Comparison of ENCODE assay signal across 8 cellular contexts in genomic region chr9:127154390-127155191, GRCh38. TPM values are rescaled to one million over a fixed set of nuclear protein-coding genes. Genes with fewer than 3 reads are reported as not detected.
DNase-seq lines count a peak whose midpoint lies in the region; ATAC-seq and TF ChIP-seq lines count a peak whose summit lies in the region.

No MANE protein-coding gene starts in this region.

- no peak for TF ChIP-seq EP300 in stomach (IDR thresholded peaks at IDR 0.05)
- no peak for TF ChIP-seq EP300 in SK-N-SH (IDR thresholded peaks at IDR 0.05; ENCODE audit: borderline replicate concordance in 1 of 2, low read depth in 1 of 2, low read length in 1 of 2)

- H3K9ac ChIP-seq in SK-N-SH: no peak overlapping the region
- no peak overlapping the region for H3K9ac ChIP-seq in PC-3 (ENCODE audit: low read length)

- POLR2A ChIA-PET in MCF 10A (lab: Yijun Ruan, JAX) (no interaction called here), SK-N-SH (lab: Yijun Ruan, JAX) (no interaction called here), PC-3 (lab: Charles Lee; ENCODE audit: unreplicated experiment) (no interaction called here)

- no peaks in the 10 kb centered on the region for H3K4me1 ChIP-seq in breast epithelium
- H3K4me1 ChIP-seq in Peyer's patch: peaks cover 0 to 25% (median 7%) of the 10 kb centered on the region in 4 donors
- no peaks in the 10 kb centered on the region for H3K4me1 ChIP-seq in cardiac muscle cell (ENCODE audit: low read depth)
- peaks cover 0 to 28% (median 14%) of the 10 kb centered on the region in 4 donors for H3K4me1 ChIP-seq in stomach
- peaks cover 7 to 9% of the 10 kb centered on the region in 2 experiments; a peak in 3 of 4 replicates for H3K4me1 ChIP-seq in SK-N-SH (ENCODE audit: control insufficient read depth in 1 of 2, insufficient read depth in 2 of 2, low read depth in 1 of 2, low read length in 1 of 2)
- H3K4me1 ChIP-seq in PC-3 (ENCODE audit: insufficient read depth, low read length): no peaks in the 10 kb centered on the region

- H3K36me3 Mint-ChIP-seq in MCF 10A (ENCODE audit: insufficient read depth, unreplicated experiment): no peaks in the 10 kb centered on the region

- H2AFZ ChIP-seq in SK-N-SH (ENCODE audit: low read depth) (no peak overlapping the region), PC-3 (ENCODE audit: low read length) (no peak overlapping the region)

- no peaks in the 10 kb centered on the region for H3K36me3 ChIP-seq in breast epithelium
- H3K36me3 ChIP-seq in Peyer's patch: no peaks in the 10 kb centered on the region
- no peaks in the 10 kb centered on the region for H3K36me3 ChIP-seq in cardiac muscle cell
- H3K36me3 ChIP-seq in stomach: no peaks in the 10 kb centered on the region
- no peaks in the 10 kb centered on the region for H3K36me3 ChIP-seq in SK-N-SH (replicated peaks in 1 of 2; ENCODE audit: control insufficient read depth in 1 of 2, insufficient read depth in 2 of 2, low read length in 1 of 2)
- no peaks in the 10 kb centered on the region for H3K36me3 ChIP-seq in PC-3 (ENCODE audit: low read depth, low read length)

- no peaks in the 10 kb centered on the region for H3K27me3 Mint-ChIP-seq in MCF 10A (ENCODE audit: insufficient read depth, unreplicated experiment)

- H3K4me2 ChIP-seq in SK-N-SH: no peak overlapping the region; the same call in 1 of the 2 replicates
- no peak overlapping the region for H3K4me2 ChIP-seq in PC-3 (ENCODE audit: low read length)

- H3K4me1 Mint-ChIP-seq in MCF 10A (ENCODE audit: insufficient read depth, unreplicated experiment): peaks cover 12% of the 10 kb centered on the region

- H3K79me2 ChIP-seq in SK-N-SH (ENCODE audit: insufficient read depth): no peaks in the 10 kb centered on the region
- H3K79me2 ChIP-seq in PC-3 (ENCODE audit: low read length): no peaks in the 10 kb centered on the region

- DNase-seq in breast epithelium (ENCODE audit: low spot score in 2 of 2) (peak in 1 of 2 donors; percentile 16), MCF 10A (ENCODE audit: unreplicated experiment) (no peak), Peyer's patch (peak in 2 of 3 donors; percentile 40 to 52), cardiac muscle cell (ENCODE audit: low read depth in 1 of 2, low spot score in 1 of 2) (peak in 1 of 2 donors; percentile 76), stomach (peak; percentile 24), SK-N-SH (no peak), NCI-H82 (lab: John Stamatoyannopoulos, UW) (no peak), PC-3 (no peak)

- H3K27ac Mint-ChIP-seq in MCF 10A (ENCODE audit: low read depth, unreplicated experiment): no peak overlapping the region

- H3K27ac ChIP-seq in breast epithelium: peak overlapping the region; percentile 43 to 65
- H3K27ac ChIP-seq in Peyer's patch: peak overlapping the region in 3 of 4 donors; percentile 37 to 68 (median 63)
- H3K27ac ChIP-seq in cardiac muscle cell: no peak overlapping the region
- H3K27ac ChIP-seq in stomach: peak overlapping the region in 4 of 5 donors; percentile 30 to 77 (median 54)
- H3K27ac ChIP-seq in SK-N-SH (ENCODE audit: low read depth in 2 of 2, low read length in 1 of 2): no peak overlapping the region
- no peak overlapping the region for H3K27ac ChIP-seq in PC-3 (ENCODE audit: low read length)

- H3K9me3 ChIP-seq in breast epithelium (no peaks in the 10 kb centered on the region), Peyer's patch (no peaks in the 10 kb centered on the region), cardiac muscle cell (ENCODE audit: low read depth) (no peaks in the 10 kb centered on the region), stomach (no peaks in the 10 kb centered on the region), SK-N-SH (no peaks in the 10 kb centered on the region), PC-3 (ENCODE audit: low read length) (no peaks in the 10 kb centered on the region)

- H4K20me1 ChIP-seq in SK-N-SH (ENCODE audit: insufficient read depth): no peaks in the 10 kb centered on the region
- H4K20me1 ChIP-seq in PC-3 (ENCODE audit: low read length): no peaks in the 10 kb centered on the region

- no peaks in the 10 kb centered on the region for H3K9me3 Mint-ChIP-seq in MCF 10A (ENCODE audit: unreplicated experiment)

- H3K9me2 ChIP-seq in SK-N-SH (no peaks in the 10 kb centered on the region), PC-3 (replicated peaks; ENCODE audit: low read length) (no peaks in the 10 kb centered on the region)

- no peak overlapping the region for H3K4me3 Mint-ChIP-seq in MCF 10A (ENCODE audit: unreplicated experiment)

- no peaks in the 10 kb centered on the region for H3K27me3 ChIP-seq in breast epithelium
- H3K27me3 ChIP-seq in Peyer's patch: no peaks in the 10 kb centered on the region
- no peaks in the 10 kb centered on the region for H3K27me3 ChIP-seq in cardiac muscle cell
- H3K27me3 ChIP-seq in stomach: no peaks in the 10 kb centered on the region
- H3K27me3 ChIP-seq in SK-N-SH (ENCODE audit: insufficient read depth): no peaks in the 10 kb centered on the region
- no peaks in the 10 kb centered on the region for H3K27me3 ChIP-seq in PC-3 (ENCODE audit: low read length)

- no peak for TF ChIP-seq RAD21 in SK-N-SH (IDR thresholded peaks at IDR 0.05; ENCODE audit: low read length)

- no peak for ATAC-seq in PC-3

- no peak for TF ChIP-seq CTCF in breast epithelium (IDR thresholded peaks at IDR 0.05)
- no peak for TF ChIP-seq CTCF in MCF 10A (IDR thresholded peaks at IDR 0.05; ENCODE audit: unreplicated experiment)
- TF ChIP-seq CTCF in Peyer's patch (IDR thresholded peaks at IDR 0.05): no peak
- peak; percentile 4 for TF ChIP-seq CTCF in cardiac muscle cell (IDR thresholded peaks at IDR 0.05; ENCODE audit: low read depth, low read length)
- TF ChIP-seq CTCF in stomach (IDR thresholded peaks at IDR 0.05): no peak
- no peak for TF ChIP-seq CTCF in SK-N-SH (IDR thresholded peaks at IDR 0.05)
- no peak for TF ChIP-seq CTCF in PC-3 (conservative IDR thresholded peaks at IDR 0.05; ENCODE audit: low read depth, low read length)

- BruUV-seq in MCF 10A (replicated peaks; lab: Mats Ljungman, UMichigan): no TSS peak
- no TSS peak for BruUV-seq in PC-3 (replicated peaks; lab: Mats Ljungman, UMichigan)

- H3K4me3 ChIP-seq in breast epithelium (peak overlapping the region in 2 of 3 donors; percentile 2 to 33), Peyer's patch (peak overlapping the region in 1 of 4 donors; percentile 7), cardiac muscle cell (no peak overlapping the region), stomach (no peak overlapping the region), SK-N-SH (ENCODE audit: low read depth in 2 of 2, low read length in 1 of 2) (no peak overlapping the region), PC-3 (ENCODE audit: low read length) (no peak overlapping the region)

- H3F3A ChIP-seq in SK-N-SH (replicated peaks; ENCODE audit: insufficient read depth) (peaks cover 8% of the 10 kb centered on the region), PC-3 (ENCODE audit: low read length, unreplicated experiment) (no peaks in the 10 kb centered on the region)

- no peak for TF ChIP-seq POLR2A in breast epithelium (IDR thresholded peaks at IDR 0.05)
- TF ChIP-seq POLR2A in Peyer's patch (IDR thresholded peaks at IDR 0.05): no peak
- TF ChIP-seq POLR2A in stomach (IDR thresholded peaks at IDR 0.05): no peak

- 44 to 64% (median 52%) methylated on average over 13 of the region's 13 CpGs for WGBS in stomach, 5 donors
- 85% methylated on average over 13 of the region's 13 CpGs for WGBS in SK-N-SH (ENCODE audit: low lambda C conversion rate)

- intact Hi-C loops in breast epithelium (cut with DNase I; ENCODE audit: low total_unique reads): no loop called here
- intact Hi-C loops in MCF 10A (cut with micrococcal nuclease): no loop called here
- intact Hi-C loops in stomach (cut with DNase I; ENCODE audit: low total_unique reads): no loop called here
- intact Hi-C loops in PC-3 (cut with micrococcal nuclease): no loop called here

- CTCF ChIA-PET in MCF 10A (lab: Yijun Ruan, JAX) (interaction anchor here (0.7 kb wide), 1 partner anchor 634 kb away, joined by 3 read pairs; no protein-coding TSS in a partner anchor), SK-N-SH (lab: Yijun Ruan, JAX) (no interaction called here), PC-3 (lab: Charles Lee) (no interaction called here)

TF ChIP-seq in SK-N-SH, 30 proteins besides CTCF, POLR2A, EP300 and RAD21:
- TF ChIP-seq ELF1 (IDR thresholded peaks at IDR 0.05) (no peak), FOXM1 (IDR thresholded peaks at IDR 0.05; ENCODE audit: low read depth) (no peak), TAF1 (IDR thresholded peaks at IDR 0.05; ENCODE audit: borderline replicate concordance, low read depth, low read length) (no peak), RFX5 (IDR thresholded peaks at IDR 0.05; ENCODE audit: low read length) (no peak)

RNA-seq across cellular contexts. Expression of gene ANGPTL2, which starts 32.2 kb away (rescaled TPM):
- 10 to 100 TPM; 30.9 to 61.8 (median 51.8) TPM for total RNA-seq in breast epithelium
- not detected in 2 replicates for total RNA-seq in MCF 10A (2022)
- 10 to 100 TPM in 3 of 4 donors, 1 to 10 TPM in 1; 2.8 to 14.0 (median 11.3) TPM for total RNA-seq in Peyer's patch
- 3.6 and 5.8 TPM in 2 replicates for total RNA-seq in cardiac muscle cell
- polyA plus RNA-seq in cardiac muscle cell: 3.0 and 6.7 TPM in 2 replicates
- 10 to 100 TPM in 4 of 5 donors, 1 to 10 TPM in 1; 7.8 to 26.3 (median 14.0) TPM for total RNA-seq in stomach
- polyA plus RNA-seq in stomach: 1 to 10 TPM; 5.7 to 6.1 (median 5.7) TPM
- polyA plus RNA-seq in SK-N-SH (2012; rRNA removed): 11.0 and 12.3 TPM in 2 replicates
- 8.0 and 9.4 TPM in 2 replicates for polyA plus RNA-seq in SK-N-SH (2012; cell fraction: cytosol; rRNA removed)
- polyA plus RNA-seq in SK-N-SH (2012; cell fraction: nucleus; rRNA removed): 7.5 and 10.3 TPM in 2 replicates
- total RNA-seq in PC-3 (2014; rRNA removed): 0.07 and 0.75 TPM in 2 replicates

Comparison
In these comparisons a context has a peak if more than half of its experiments do, and no peak if none do; other contexts are left out.
1. DNase-seq: peak in Peyer's patch (2 of 3) and stomach (single experiment); none in MCF 10A (single experiment), SK-N-SH (single experiment), NCI-H82 (single experiment) and PC-3 (single experiment).
2. H3K27ac ChIP-seq: peak in breast epithelium (2 of 2), Peyer's patch (3 of 4) and stomach (4 of 5); none in cardiac muscle cell (single experiment), SK-N-SH (0 of 2) and PC-3 (single experiment).
3. H3K4me3 ChIP-seq: peak in breast epithelium (2 of 3); none in cardiac muscle cell (single experiment), stomach (0 of 4), SK-N-SH (0 of 2) and PC-3 (single experiment).